Comparison of ENCODE assay signal across 1 cellular context in the genomic region with DNA sequence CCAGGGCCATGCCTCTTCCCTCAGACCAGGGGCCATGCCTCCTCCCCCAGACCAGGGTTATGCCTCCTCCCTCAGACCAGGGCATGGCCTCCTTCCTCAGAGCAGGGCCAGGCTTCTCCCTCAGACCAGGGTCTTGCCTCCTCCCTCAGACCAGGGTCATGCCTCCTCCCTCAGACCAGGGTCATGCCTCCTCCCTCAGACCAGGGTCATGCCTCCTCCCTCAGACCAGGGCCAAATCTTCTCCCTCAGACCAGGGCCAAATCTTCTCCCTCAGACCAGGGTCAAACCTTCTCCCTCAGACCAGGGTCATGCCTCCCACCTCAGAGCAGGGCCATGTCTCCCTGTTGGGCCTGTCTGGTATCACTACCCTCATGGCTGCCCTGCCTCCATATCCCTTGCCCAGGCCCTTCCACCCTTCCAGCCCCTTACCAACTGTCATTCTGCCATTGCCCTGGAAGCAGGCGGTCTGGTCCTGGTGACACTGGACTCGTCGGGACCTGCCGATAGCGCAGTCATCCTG.
A peak's percentile ranks its signal among the peaks of the same experiment; 100 is the strongest.
TF ChIP-seq lines count a peak whose summit lies in the region.

No MANE protein-coding gene starts in this region.

TF ChIP-seq in K562, 482 proteins besides CTCF, POLR2A, EP300 and RAD21 (continues in another document):
- TF ChIP-seq, protein P1, sequence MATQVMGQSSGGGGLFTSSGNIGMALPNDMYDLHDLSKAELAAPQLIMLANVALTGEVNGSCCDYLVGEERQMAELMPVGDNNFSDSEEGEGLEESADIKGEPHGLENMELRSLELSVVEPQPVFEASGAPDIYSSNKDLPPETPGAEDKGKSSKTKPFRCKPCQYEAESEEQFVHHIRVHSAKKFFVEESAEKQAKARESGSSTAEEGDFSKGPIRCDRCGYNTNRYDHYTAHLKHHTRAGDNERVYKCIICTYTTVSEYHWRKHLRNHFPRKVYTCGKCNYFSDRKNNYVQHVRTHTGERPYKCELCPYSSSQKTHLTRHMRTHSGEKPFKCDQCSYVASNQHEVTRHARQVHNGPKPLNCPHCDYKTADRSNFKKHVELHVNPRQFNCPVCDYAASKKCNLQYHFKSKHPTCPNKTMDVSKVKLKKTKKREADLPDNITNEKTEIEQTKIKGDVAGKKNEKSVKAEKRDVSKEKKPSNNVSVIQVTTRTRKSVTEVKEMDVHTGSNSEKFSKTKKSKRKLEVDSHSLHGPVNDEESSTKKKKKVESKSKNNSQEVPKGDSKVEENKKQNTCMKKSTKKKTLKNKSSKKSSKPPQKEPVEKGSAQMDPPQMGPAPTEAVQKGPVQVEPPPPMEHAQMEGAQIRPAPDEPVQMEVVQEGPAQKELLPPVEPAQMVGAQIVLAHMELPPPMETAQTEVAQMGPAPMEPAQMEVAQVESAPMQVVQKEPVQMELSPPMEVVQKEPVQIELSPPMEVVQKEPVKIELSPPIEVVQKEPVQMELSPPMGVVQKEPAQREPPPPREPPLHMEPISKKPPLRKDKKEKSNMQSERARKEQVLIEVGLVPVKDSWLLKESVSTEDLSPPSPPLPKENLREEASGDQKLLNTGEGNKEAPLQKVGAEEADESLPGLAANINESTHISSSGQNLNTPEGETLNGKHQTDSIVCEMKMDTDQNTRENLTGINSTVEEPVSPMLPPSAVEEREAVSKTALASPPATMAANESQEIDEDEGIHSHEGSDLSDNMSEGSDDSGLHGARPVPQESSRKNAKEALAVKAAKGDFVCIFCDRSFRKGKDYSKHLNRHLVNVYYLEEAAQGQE (CRISPR knock-in tag; IDR thresholded peaks at IDR 0.05; ENCODE audit: low read depth): no peak
- TF ChIP-seq, protein P2, sequence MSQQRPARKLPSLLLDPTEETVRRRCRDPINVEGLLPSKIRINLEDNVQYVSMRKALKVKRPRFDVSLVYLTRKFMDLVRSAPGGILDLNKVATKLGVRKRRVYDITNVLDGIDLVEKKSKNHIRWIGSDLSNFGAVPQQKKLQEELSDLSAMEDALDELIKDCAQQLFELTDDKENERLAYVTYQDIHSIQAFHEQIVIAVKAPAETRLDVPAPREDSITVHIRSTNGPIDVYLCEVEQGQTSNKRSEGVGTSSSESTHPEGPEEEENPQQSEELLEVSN (IDR thresholded peaks at IDR 0.05; ENCODE audit: borderline replicate concordance in 1 of 2, extremely low read depth in 1 of 2, insufficient read depth in 1 of 2, insufficient read length in 1 of 2, low read depth in 1 of 2, low read length in 1 of 2, poor library complexity in 1 of 2, severe bottlenecking in 1 of 2): no peak
- TF ChIP-seq, protein P3, sequence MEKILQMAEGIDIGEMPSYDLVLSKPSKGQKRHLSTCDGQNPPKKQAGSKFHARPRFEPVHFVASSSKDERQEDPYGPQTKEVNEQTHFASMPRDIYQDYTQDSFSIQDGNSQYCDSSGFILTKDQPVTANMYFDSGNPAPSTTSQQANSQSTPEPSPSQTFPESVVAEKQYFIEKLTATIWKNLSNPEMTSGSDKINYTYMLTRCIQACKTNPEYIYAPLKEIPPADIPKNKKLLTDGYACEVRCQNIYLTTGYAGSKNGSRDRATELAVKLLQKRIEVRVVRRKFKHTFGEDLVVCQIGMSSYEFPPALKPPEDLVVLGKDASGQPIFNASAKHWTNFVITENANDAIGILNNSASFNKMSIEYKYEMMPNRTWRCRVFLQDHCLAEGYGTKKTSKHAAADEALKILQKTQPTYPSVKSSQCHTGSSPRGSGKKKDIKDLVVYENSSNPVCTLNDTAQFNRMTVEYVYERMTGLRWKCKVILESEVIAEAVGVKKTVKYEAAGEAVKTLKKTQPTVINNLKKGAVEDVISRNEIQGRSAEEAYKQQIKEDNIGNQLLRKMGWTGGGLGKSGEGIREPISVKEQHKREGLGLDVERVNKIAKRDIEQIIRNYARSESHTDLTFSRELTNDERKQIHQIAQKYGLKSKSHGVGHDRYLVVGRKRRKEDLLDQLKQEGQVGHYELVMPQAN (IDR thresholded peaks at IDR 0.05; ENCODE audit: borderline replicate concordance): no peak
- TF ChIP-seq, protein P4, sequence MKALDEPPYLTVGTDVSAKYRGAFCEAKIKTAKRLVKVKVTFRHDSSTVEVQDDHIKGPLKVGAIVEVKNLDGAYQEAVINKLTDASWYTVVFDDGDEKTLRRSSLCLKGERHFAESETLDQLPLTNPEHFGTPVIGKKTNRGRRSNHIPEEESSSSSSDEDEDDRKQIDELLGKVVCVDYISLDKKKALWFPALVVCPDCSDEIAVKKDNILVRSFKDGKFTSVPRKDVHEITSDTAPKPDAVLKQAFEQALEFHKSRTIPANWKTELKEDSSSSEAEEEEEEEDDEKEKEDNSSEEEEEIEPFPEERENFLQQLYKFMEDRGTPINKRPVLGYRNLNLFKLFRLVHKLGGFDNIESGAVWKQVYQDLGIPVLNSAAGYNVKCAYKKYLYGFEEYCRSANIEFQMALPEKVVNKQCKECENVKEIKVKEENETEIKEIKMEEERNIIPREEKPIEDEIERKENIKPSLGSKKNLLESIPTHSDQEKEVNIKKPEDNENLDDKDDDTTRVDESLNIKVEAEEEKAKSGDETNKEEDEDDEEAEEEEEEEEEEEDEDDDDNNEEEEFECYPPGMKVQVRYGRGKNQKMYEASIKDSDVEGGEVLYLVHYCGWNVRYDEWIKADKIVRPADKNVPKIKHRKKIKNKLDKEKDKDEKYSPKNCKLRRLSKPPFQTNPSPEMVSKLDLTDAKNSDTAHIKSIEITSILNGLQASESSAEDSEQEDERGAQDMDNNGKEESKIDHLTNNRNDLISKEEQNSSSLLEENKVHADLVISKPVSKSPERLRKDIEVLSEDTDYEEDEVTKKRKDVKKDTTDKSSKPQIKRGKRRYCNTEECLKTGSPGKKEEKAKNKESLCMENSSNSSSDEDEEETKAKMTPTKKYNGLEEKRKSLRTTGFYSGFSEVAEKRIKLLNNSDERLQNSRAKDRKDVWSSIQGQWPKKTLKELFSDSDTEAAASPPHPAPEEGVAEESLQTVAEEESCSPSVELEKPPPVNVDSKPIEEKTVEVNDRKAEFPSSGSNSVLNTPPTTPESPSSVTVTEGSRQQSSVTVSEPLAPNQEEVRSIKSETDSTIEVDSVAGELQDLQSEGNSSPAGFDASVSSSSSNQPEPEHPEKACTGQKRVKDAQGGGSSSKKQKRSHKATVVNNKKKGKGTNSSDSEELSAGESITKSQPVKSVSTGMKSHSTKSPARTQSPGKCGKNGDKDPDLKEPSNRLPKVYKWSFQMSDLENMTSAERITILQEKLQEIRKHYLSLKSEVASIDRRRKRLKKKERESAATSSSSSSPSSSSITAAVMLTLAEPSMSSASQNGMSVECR (CRISPR knock-in tag; IDR thresholded peaks at IDR 0.05): peak; percentile 20; the same call in 1 of the 2 replicates
- no peak for TF ChIP-seq HEY1 (CRISPR knock-in tag; IDR thresholded peaks at IDR 0.05; ENCODE audit: borderline replicate concordance)
- TF ChIP-seq HDGF (IDR thresholded peaks at IDR 0.05): no peak
- TF ChIP-seq, protein P5, sequence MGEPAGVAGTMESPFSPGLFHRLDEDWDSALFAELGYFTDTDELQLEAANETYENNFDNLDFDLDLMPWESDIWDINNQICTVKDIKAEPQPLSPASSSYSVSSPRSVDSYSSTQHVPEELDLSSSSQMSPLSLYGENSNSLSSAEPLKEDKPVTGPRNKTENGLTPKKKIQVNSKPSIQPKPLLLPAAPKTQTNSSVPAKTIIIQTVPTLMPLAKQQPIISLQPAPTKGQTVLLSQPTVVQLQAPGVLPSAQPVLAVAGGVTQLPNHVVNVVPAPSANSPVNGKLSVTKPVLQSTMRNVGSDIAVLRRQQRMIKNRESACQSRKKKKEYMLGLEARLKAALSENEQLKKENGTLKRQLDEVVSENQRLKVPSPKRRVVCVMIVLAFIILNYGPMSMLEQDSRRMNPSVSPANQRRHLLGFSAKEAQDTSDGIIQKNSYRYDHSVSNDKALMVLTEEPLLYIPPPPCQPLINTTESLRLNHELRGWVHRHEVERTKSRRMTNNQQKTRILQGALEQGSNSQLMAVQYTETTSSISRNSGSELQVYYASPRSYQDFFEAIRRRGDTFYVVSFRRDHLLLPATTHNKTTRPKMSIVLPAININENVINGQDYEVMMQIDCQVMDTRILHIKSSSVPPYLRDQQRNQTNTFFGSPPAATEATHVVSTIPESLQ (CRISPR knock-in tag; IDR thresholded peaks at IDR 0.05): no peak
- TF ChIP-seq, protein P6, sequence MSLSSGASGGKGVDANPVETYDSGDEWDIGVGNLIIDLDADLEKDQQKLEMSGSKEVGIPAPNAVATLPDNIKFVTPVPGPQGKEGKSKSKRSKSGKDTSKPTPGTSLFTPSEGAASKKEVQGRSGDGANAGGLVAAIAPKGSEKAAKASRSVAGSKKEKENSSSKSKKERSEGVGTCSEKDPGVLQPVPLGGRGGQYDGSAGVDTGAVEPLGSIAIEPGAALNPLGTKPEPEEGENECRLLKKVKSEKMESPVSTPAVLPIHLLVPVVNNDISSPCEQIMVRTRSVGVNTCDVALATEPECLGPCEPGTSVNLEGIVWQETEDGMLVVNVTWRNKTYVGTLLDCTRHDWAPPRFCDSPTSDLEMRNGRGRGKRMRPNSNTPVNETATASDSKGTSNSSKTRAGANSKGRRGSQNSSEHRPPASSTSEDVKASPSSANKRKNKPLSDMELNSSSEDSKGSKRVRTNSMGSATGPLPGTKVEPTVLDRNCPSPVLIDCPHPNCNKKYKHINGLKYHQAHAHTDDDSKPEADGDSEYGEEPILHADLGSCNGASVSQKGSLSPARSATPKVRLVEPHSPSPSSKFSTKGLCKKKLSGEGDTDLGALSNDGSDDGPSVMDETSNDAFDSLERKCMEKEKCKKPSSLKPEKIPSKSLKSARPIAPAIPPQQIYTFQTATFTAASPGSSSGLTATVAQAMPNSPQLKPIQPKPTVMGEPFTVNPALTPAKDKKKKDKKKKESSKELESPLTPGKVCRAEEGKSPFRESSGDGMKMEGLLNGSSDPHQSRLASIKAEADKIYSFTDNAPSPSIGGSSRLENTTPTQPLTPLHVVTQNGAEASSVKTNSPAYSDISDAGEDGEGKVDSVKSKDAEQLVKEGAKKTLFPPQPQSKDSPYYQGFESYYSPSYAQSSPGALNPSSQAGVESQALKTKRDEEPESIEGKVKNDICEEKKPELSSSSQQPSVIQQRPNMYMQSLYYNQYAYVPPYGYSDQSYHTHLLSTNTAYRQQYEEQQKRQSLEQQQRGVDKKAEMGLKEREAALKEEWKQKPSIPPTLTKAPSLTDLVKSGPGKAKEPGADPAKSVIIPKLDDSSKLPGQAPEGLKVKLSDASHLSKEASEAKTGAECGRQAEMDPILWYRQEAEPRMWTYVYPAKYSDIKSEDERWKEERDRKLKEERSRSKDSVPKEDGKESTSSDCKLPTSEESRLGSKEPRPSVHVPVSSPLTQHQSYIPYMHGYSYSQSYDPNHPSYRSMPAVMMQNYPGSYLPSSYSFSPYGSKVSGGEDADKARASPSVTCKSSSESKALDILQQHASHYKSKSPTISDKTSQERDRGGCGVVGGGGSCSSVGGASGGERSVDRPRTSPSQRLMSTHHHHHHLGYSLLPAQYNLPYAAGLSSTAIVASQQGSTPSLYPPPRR (CRISPR knock-in tag; IDR thresholded peaks at IDR 0.05; ENCODE audit: borderline replicate concordance): 0 out of 2 replicates have a peak, but pooled peaks have one; percentile 57
- no peak for TF ChIP-seq FOXA1 (IDR thresholded peaks at IDR 0.05; ENCODE audit: borderline replicate concordance)
- TF ChIP-seq ARHGAP35 (IDR thresholded peaks at IDR 0.05; ENCODE audit: partially characterized antibody): peak; percentile 86
- TF ChIP-seq CBX1 (IDR thresholded peaks at IDR 0.05; ENCODE audit: low read depth): no peak
- no peak for TF ChIP-seq KAT2B (IDR thresholded peaks at IDR 0.05; ENCODE audit: low read depth, low read length)
- TF ChIP-seq, protein P7, sequence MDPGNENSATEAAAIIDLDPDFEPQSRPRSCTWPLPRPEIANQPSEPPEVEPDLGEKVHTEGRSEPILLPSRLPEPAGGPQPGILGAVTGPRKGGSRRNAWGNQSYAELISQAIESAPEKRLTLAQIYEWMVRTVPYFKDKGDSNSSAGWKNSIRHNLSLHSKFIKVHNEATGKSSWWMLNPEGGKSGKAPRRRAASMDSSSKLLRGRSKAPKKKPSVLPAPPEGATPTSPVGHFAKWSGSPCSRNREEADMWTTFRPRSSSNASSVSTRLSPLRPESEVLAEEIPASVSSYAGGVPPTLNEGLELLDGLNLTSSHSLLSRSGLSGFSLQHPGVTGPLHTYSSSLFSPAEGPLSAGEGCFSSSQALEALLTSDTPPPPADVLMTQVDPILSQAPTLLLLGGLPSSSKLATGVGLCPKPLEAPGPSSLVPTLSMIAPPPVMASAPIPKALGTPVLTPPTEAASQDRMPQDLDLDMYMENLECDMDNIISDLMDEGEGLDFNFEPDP (CRISPR knock-in tag; IDR thresholded peaks at IDR 0.05): no peak
- TF ChIP-seq MYBL2 (IDR thresholded peaks at IDR 0.05; ENCODE audit: low read depth): no peak
- no peak for TF ChIP-seq MYBL2 (CRISPR knock-in tag; IDR thresholded peaks at IDR 0.05; ENCODE audit: borderline replicate concordance)
- TF ChIP-seq KLF10 (CRISPR knock-in tag; IDR thresholded peaks at IDR 0.05): no peak
- TF ChIP-seq NR2C2 (CRISPR knock-in tag; IDR thresholded peaks at IDR 0.05): peak; percentile 91
- TF ChIP-seq NR2C2 (tag; IDR thresholded peaks at IDR 0.05): peak; percentile 48; the same call in 1 of the 2 replicates
- TF ChIP-seq NR2C1 (IDR thresholded peaks at IDR 0.05): peak; percentile 62
- TF ChIP-seq NR2C1 (tag; IDR thresholded peaks at IDR 0.05): peak; percentile 56; the same call in 1 of the 2 replicates
- TF ChIP-seq BRCA1 (IDR thresholded peaks at IDR 0.05): no peak
- TF ChIP-seq BRCA1 (CRISPR knock-in tag; IDR thresholded peaks at IDR 0.05): no peak
- TF ChIP-seq, protein P8, sequence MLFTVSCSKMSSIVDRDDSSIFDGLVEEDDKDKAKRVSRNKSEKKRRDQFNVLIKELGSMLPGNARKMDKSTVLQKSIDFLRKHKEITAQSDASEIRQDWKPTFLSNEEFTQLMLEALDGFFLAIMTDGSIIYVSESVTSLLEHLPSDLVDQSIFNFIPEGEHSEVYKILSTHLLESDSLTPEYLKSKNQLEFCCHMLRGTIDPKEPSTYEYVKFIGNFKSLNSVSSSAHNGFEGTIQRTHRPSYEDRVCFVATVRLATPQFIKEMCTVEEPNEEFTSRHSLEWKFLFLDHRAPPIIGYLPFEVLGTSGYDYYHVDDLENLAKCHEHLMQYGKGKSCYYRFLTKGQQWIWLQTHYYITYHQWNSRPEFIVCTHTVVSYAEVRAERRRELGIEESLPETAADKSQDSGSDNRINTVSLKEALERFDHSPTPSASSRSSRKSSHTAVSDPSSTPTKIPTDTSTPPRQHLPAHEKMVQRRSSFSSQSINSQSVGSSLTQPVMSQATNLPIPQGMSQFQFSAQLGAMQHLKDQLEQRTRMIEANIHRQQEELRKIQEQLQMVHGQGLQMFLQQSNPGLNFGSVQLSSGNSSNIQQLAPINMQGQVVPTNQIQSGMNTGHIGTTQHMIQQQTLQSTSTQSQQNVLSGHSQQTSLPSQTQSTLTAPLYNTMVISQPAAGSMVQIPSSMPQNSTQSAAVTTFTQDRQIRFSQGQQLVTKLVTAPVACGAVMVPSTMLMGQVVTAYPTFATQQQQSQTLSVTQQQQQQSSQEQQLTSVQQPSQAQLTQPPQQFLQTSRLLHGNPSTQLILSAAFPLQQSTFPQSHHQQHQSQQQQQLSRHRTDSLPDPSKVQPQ (CRISPR knock-in tag; IDR thresholded peaks at IDR 0.05; ENCODE audit: borderline replicate concordance): no peak
- no peak for TF ChIP-seq XRCC5 (IDR thresholded peaks at IDR 0.05; ENCODE audit: low read depth, low read length)
- TF ChIP-seq, protein P9, sequence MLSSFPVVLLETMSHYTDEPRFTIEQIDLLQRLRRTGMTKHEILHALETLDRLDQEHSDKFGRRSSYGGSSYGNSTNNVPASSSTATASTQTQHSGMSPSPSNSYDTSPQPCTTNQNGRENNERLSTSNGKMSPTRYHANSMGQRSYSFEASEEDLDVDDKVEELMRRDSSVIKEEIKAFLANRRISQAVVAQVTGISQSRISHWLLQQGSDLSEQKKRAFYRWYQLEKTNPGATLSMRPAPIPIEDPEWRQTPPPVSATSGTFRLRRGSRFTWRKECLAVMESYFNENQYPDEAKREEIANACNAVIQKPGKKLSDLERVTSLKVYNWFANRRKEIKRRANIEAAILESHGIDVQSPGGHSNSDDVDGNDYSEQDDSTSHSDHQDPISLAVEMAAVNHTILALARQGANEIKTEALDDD (IDR thresholded peaks at IDR 0.05): no peak
- no peak for TF ChIP-seq MAZ (CRISPR knock-in tag; conservative IDR thresholded peaks at IDR 0.05 in 1 of 2, IDR thresholded peaks at IDR 0.05 in 1 of 2)
- TF ChIP-seq ZFP36 (IDR thresholded peaks at IDR 0.05; ENCODE audit: low read depth, low read length, partially characterized antibody): peak; percentile 90
